ENCODE assay signal across 33 cellular contexts in genomic region chr7:117200786-117201185, GRCh38.
"Had no signal": no experiment of that assay in that cellular context is flagged by ENCODE, and none has a peak within 500 bp of the region (broad histone marks: within the 10 kb centered on the region; RNA-seq: fewer than 3 reads in every experiment).

No MANE protein-coding gene starts in this region.

- H3K27me3 ChIP-seq: adrenal gland, body of pancreas, breast epithelium, esophagus squamous epithelium, gastroesophageal sphincter, heart right ventricle had no signal

- H3K27me3 Mint-ChIP-seq: activated CD4-positive, alpha-beta memory T cell treated with anti-CD3 and anti-CD28 coated beads for 36 hours; activated CD4-positive, alpha-beta T cell treated with anti-CD3 and anti-CD28 coated beads for 36 hours; activated CD4-positive, alpha-beta T cell treated with anti-CD3 and anti-CD28 coated beads, Interleukin-2, amount 10 ng/mL, durations not matched to agents 24 days and 14 days; activated CD8-positive, alpha-beta memory T cell treated with anti-CD3 and anti-CD28 coated beads, Interleukin-2, amount 10 ng/mL, durations not matched to agents 7 days and 5 days; activated naive CD4-positive, alpha-beta T cell treated with anti-CD3 and anti-CD28 coated beads, Interleukin-2, amount 50 U/mL, for 24 hours; activated naive CD8-positive, alpha-beta T cell treated with anti-CD3 and anti-CD28 coated beads for 36 hours; activated naive CD8-positive, alpha-beta T cell treated with anti-CD3 and anti-CD28 coated beads, Interleukin-2, amount 50 U/mL, for 24 hours; central memory CD8-positive, alpha-beta T cell; effector memory CD8-positive, alpha-beta T cell had no signal

- H3K4me3 ChIP-seq: adrenal gland, body of pancreas, breast epithelium, esophagus squamous epithelium, gastroesophageal sphincter, heart right ventricle had no signal

- H3K27ac ChIP-seq: adrenal gland, body of pancreas, breast epithelium, esophagus squamous epithelium, gastroesophageal sphincter, heart right ventricle had no signal

- H3K36me3 Mint-ChIP-seq: activated CD4-positive, alpha-beta memory T cell treated with anti-CD3 and anti-CD28 coated beads for 36 hours; activated CD8-positive, alpha-beta memory T cell treated with anti-CD3 and anti-CD28 coated beads, Interleukin-2, amount 10 ng/mL, durations not matched to agents 7 days and 5 days; activated naive CD4-positive, alpha-beta T cell treated with anti-CD3 and anti-CD28 coated beads, Interleukin-2, amount 50 U/mL, for 24 hours; activated naive CD8-positive, alpha-beta T cell treated with anti-CD3 and anti-CD28 coated beads for 36 hours had no signal

- H3K4me3 Mint-ChIP-seq: activated CD4-positive, alpha-beta memory T cell treated with anti-CD3 and anti-CD28 coated beads for 36 hours; activated CD4-positive, alpha-beta T cell treated with anti-CD3 and anti-CD28 coated beads for 36 hours; activated CD4-positive, alpha-beta T cell treated with anti-CD3 and anti-CD28 coated beads, Interleukin-2, amount 10 ng/mL, durations not matched to agents 24 days and 14 days; activated CD8-positive, alpha-beta memory T cell treated with anti-CD3 and anti-CD28 coated beads, Interleukin-2, amount 10 ng/mL, durations not matched to agents 7 days and 5 days; activated CD8-positive, alpha-beta T cell treated with anti-CD3 and anti-CD28 coated beads, Interleukin-2, amount 10 ng/mL, durations not matched to agents 7 days and 5 days; activated naive CD4-positive, alpha-beta T cell treated with anti-CD3 and anti-CD28 coated beads for 36 hours; activated naive CD4-positive, alpha-beta T cell treated with anti-CD3 and anti-CD28 coated beads, Interleukin-2, amount 50 U/mL, for 24 hours; activated naive CD8-positive, alpha-beta T cell treated with anti-CD3 and anti-CD28 coated beads for 36 hours; activated naive CD8-positive, alpha-beta T cell treated with anti-CD3 and anti-CD28 coated beads, Interleukin-2, amount 50 U/mL, for 24 hours; activated T-helper 1 cell treated with anti-CD3 and anti-CD28 coated beads, Interleukin-12 subunit alpha, Interleukin-12 subunit beta, Interleukin-2, Interleukin-4 antibody, amounts not matched to agents 30 ng/mL and 10 ng/mL and 1 ng/mL, durations not matched to agents 14 hours and 24 hours and 36 hours; central memory CD8-positive, alpha-beta T cell; effector memory CD8-positive, alpha-beta T cell had no signal

- H3K4me1 Mint-ChIP-seq: activated CD4-positive, alpha-beta T cell treated with anti-CD3 and anti-CD28 coated beads for 36 hours; activated CD4-positive, alpha-beta T cell treated with anti-CD3 and anti-CD28 coated beads, Interleukin-2, amount 10 ng/mL, durations not matched to agents 24 days and 14 days; activated CD8-positive, alpha-beta memory T cell treated with anti-CD3 and anti-CD28 coated beads, Interleukin-2, amount 10 ng/mL, durations not matched to agents 7 days and 5 days; activated naive CD4-positive, alpha-beta T cell treated with anti-CD3 and anti-CD28 coated beads, Interleukin-2, amount 50 U/mL, for 24 hours; activated naive CD8-positive, alpha-beta T cell treated with anti-CD3 and anti-CD28 coated beads for 36 hours; activated naive CD8-positive, alpha-beta T cell treated with anti-CD3 and anti-CD28 coated beads, Interleukin-2, amount 50 U/mL, for 24 hours; central memory CD8-positive, alpha-beta T cell had no signal

- H3K27ac Mint-ChIP-seq: activated CD4-positive, alpha-beta memory T cell treated with anti-CD3 and anti-CD28 coated beads for 36 hours; activated CD4-positive, alpha-beta T cell treated with anti-CD3 and anti-CD28 coated beads for 36 hours; activated CD4-positive, alpha-beta T cell treated with anti-CD3 and anti-CD28 coated beads, Interleukin-2, amount 10 ng/mL, durations not matched to agents 24 days and 14 days; activated CD8-positive, alpha-beta memory T cell treated with anti-CD3 and anti-CD28 coated beads, Interleukin-2, amount 10 ng/mL, durations not matched to agents 7 days and 5 days; activated CD8-positive, alpha-beta T cell treated with anti-CD3 and anti-CD28 coated beads, Interleukin-2, amount 10 ng/mL, durations not matched to agents 7 days and 5 days; activated naive CD4-positive, alpha-beta T cell treated with anti-CD3 and anti-CD28 coated beads for 36 hours; activated naive CD4-positive, alpha-beta T cell treated with anti-CD3 and anti-CD28 coated beads, Interleukin-2, amount 50 U/mL, for 24 hours; activated naive CD8-positive, alpha-beta T cell treated with anti-CD3 and anti-CD28 coated beads for 36 hours; activated naive CD8-positive, alpha-beta T cell treated with anti-CD3 and anti-CD28 coated beads, Interleukin-2, amount 50 U/mL, for 24 hours; activated T-helper 1 cell treated with anti-CD3 and anti-CD28 coated beads, Interleukin-12 subunit alpha, Interleukin-12 subunit beta, Interleukin-2, Interleukin-4 antibody, amounts not matched to agents 30 ng/mL and 10 ng/mL and 1 ng/mL, durations not matched to agents 14 hours and 24 hours and 36 hours; activated T-helper 2 cell treated with anti-CD3 and anti-CD28 coated beads, Interferon-gamma antibody, Interleukin-2, Interleukin-4, amounts not matched to agents 10 μg/mL and 5 μg/mL and 100 μg/mL, durations not matched to agents 14 hours and 24 hours and 36 hours; effector memory CD8-positive, alpha-beta T cell had no signal

- ATAC-seq: activated CD4-positive, alpha-beta T cell treated with anti-CD3 and anti-CD28 coated beads for 36 hours; activated CD8-positive, alpha-beta memory T cell treated with anti-CD3 and anti-CD28 coated beads, Interleukin-2, amount 10 ng/mL, durations not matched to agents 7 days and 5 days; activated CD8-positive, alpha-beta T cell treated with anti-CD3 and anti-CD28 coated beads, Interleukin-2, amount 10 ng/mL, durations not matched to agents 7 days and 5 days; activated naive CD8-positive, alpha-beta T cell treated with anti-CD3 and anti-CD28 coated beads, Interleukin-2, amount 50 U/mL, for 24 hours; body of pancreas; effector memory CD8-positive, alpha-beta T cell; gastroesophageal sphincter; heart right ventricle had no signal

- H3K9me3 ChIP-seq: adrenal gland, body of pancreas, breast epithelium, esophagus squamous epithelium, gastroesophageal sphincter had no signal

- H3K9me3 Mint-ChIP-seq: activated CD4-positive, alpha-beta memory T cell treated with anti-CD3 and anti-CD28 coated beads for 36 hours; activated CD4-positive, alpha-beta T cell treated with anti-CD3 and anti-CD28 coated beads, Interleukin-2, amount 10 ng/mL, durations not matched to agents 24 days and 14 days; activated naive CD4-positive, alpha-beta T cell treated with anti-CD3 and anti-CD28 coated beads for 36 hours; activated naive CD4-positive, alpha-beta T cell treated with anti-CD3 and anti-CD28 coated beads, Interleukin-2, amount 50 U/mL, for 24 hours; activated naive CD8-positive, alpha-beta T cell treated with anti-CD3 and anti-CD28 coated beads for 36 hours; activated naive CD8-positive, alpha-beta T cell treated with anti-CD3 and anti-CD28 coated beads, Interleukin-2, amount 50 U/mL, for 24 hours; activated T-helper 1 cell treated with anti-CD3 and anti-CD28 coated beads, Interleukin-12 subunit alpha, Interleukin-12 subunit beta, Interleukin-2, Interleukin-4 antibody, amounts not matched to agents 30 ng/mL and 10 ng/mL and 1 ng/mL, durations not matched to agents 14 hours and 24 hours and 36 hours; activated T-helper 2 cell treated with anti-CD3 and anti-CD28 coated beads, Interferon-gamma antibody, Interleukin-2, Interleukin-4, amounts not matched to agents 10 μg/mL and 5 μg/mL and 100 μg/mL, durations not matched to agents 14 hours and 24 hours and 36 hours; central memory CD8-positive, alpha-beta T cell; effector memory CD8-positive, alpha-beta T cell had no signal

- DNase-seq: activated CD4-positive, alpha-beta memory T cell treated with anti-CD3 and anti-CD28 coated beads for 36 hours; activated CD4-positive, alpha-beta T cell treated with anti-CD3 and anti-CD28 coated beads for 36 hours; activated CD4-positive, alpha-beta T cell treated with anti-CD3 and anti-CD28 coated beads, Interleukin-2, amount 10 ng/mL, durations not matched to agents 24 days and 14 days; activated CD4-positive, CD25-positive, alpha-beta regulatory T cell; activated CD4-positive, CD25-positive, alpha-beta regulatory T cell treated with anti-CD3 and anti-CD28 coated beads, Interleukin-2, amount 50 U/mL, for 72 hours; activated CD8-positive, alpha-beta memory T cell treated with anti-CD3 and anti-CD28 coated beads, Interleukin-2, amount 10 ng/mL, durations not matched to agents 7 days and 5 days; activated CD8-positive, alpha-beta memory T cell treated with anti-CD3 and anti-CD28 coated beads, Interleukin-2, amount 50 U/mL, for 4 hours; activated CD8-positive, alpha-beta T cell treated with anti-CD3 and anti-CD28 coated beads, Interleukin-2, amount 10 ng/mL, durations not matched to agents 7 days and 5 days; activated effector memory CD4-positive, alpha-beta T cell treated with anti-CD3 and anti-CD28 coated beads, Interleukin-2, amount 50 U/mL, for 16 hours; activated naive CD4-positive, alpha-beta T cell treated with anti-CD3 and anti-CD28 coated beads for 36 hours; activated naive CD8-positive, alpha-beta T cell treated with anti-CD3 and anti-CD28 coated beads for 36 hours; activated naive CD8-positive, alpha-beta T cell treated with anti-CD3 and anti-CD28 coated beads, Interleukin-2, amount 50 U/mL, for 24 hours; activated T-cell treated with anti-CD3 and anti-CD28 coated beads, Interleukin-2, amount 50 U/mL, for 1 hour; activated T-cell treated with anti-CD3 and anti-CD28 coated beads, Interleukin-2, amount 50 U/mL, for 48 hours; adrenal gland; amygdala; aorta; body of pancreas; cortex of kidney; dermis blood vessel endothelial cell; effector CD4-positive, alpha-beta T cell; effector memory CD8-positive, alpha-beta T cell; erythroblast; esophagus squamous epithelium; foreskin melanocyte; heart right ventricle; T-helper 2 cell had no signal

- H3K4me1 ChIP-seq: adrenal gland, body of pancreas, breast epithelium, esophagus squamous epithelium, gastroesophageal sphincter had no signal

- H3K36me3 ChIP-seq: adrenal gland, breast epithelium had no signal
